Comparison of ENCODE assay signal across 1 cellular context in genomic region chr3:49413338-49413734, GRCh38.
TF ChIP-seq lines count a peak whose summit lies in the region.

No MANE protein-coding gene starts in this region.

TF ChIP-seq in H1, 55 proteins besides CTCF, POLR2A, EP300 and RAD21:
- no peak for TF ChIP-seq YY1 (IDR thresholded peaks at IDR 0.05; ENCODE audit: low read depth, low read length)
- TF ChIP-seq RFX5 (IDR thresholded peaks at IDR 0.05; ENCODE audit: borderline replicate concordance, low read depth, low read length), result no peak
- no peak for TF ChIP-seq NRF1 (IDR thresholded peaks at IDR 0.05; ENCODE audit: low read depth, low read length)
- no peak for TF ChIP-seq KDM1A (IDR thresholded peaks at IDR 0.05; ENCODE audit: borderline replicate concordance, low read length)
- TF ChIP-seq KDM4A (IDR thresholded peaks at IDR 0.05; ENCODE audit: low read depth, low read length, severe bottlenecking), result no peak
- TF ChIP-seq JUND (IDR thresholded peaks at IDR 0.05; ENCODE audit: low read length), result no peak
- no peak for TF ChIP-seq POLR2AphosphoS5 (IDR thresholded peaks at IDR 0.05; ENCODE audit: low read depth, low read length)
- no peak for TF ChIP-seq TBP (IDR thresholded peaks at IDR 0.05; ENCODE audit: low read depth, low read length)
- TF ChIP-seq TAF7 (optimal IDR thresholded peaks at IDR 0.05; ENCODE audit: borderline replicate concordance, low read depth, low read length), result no peak
- TF ChIP-seq SIX5 (IDR thresholded peaks at IDR 0.05; ENCODE audit: low read depth, low read length), result no peak
